1 cellular context compared by ENCODE assay signal in the genomic region with DNA sequence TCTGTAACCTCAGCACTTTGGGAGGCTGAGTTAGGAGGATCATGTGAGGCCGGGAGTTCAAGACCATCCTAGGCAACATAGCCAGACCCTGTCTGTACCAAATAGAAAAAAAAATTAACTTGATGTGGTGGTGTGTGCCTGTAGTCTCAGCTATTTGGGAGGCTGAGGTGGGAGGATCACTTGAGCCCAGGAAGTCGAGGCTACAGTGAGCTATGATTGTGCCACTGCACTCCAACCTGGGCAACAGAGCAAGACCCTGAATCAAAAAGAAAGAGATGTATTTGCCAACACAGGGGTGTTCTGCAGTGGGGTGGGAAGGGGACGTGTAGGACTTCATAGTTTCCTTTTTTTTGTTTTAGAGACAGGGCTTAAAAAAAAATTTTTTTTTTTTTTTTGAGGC.
TF ChIP-seq lines count a peak whose summit lies in the region.

No MANE protein-coding gene starts in this region.

TF ChIP-seq in HepG2, 621 proteins besides CTCF, POLR2A, EP300 and RAD21:
- TF ChIP-seq, protein P1, sequence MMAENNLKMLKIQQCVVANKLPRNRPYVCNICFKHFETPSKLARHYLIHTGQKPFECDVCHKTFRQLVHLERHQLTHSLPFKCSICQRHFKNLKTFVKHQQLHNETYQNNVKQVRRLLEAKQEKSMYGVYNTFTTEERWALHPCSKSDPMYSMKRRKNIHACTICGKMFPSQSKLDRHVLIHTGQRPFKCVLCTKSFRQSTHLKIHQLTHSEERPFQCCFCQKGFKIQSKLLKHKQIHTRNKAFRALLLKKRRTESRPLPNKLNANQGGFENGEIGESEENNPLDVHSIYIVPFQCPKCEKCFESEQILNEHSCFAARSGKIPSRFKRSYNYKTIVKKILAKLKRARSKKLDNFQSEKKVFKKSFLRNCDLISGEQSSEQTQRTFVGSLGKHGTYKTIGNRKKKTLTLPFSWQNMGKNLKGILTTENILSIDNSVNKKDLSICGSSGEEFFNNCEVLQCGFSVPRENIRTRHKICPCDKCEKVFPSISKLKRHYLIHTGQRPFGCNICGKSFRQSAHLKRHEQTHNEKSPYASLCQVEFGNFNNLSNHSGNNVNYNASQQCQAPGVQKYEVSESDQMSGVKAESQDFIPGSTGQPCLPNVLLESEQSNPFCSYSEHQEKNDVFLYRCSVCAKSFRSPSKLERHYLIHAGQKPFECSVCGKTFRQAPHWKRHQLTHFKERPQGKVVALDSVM (CRISPR knock-in tag; IDR thresholded peaks at IDR 0.05) = peak; percentile 22; the same call in 1 of the 2 replicates
